11 cellular contexts compared by ENCODE assay signal in the genomic region with DNA sequence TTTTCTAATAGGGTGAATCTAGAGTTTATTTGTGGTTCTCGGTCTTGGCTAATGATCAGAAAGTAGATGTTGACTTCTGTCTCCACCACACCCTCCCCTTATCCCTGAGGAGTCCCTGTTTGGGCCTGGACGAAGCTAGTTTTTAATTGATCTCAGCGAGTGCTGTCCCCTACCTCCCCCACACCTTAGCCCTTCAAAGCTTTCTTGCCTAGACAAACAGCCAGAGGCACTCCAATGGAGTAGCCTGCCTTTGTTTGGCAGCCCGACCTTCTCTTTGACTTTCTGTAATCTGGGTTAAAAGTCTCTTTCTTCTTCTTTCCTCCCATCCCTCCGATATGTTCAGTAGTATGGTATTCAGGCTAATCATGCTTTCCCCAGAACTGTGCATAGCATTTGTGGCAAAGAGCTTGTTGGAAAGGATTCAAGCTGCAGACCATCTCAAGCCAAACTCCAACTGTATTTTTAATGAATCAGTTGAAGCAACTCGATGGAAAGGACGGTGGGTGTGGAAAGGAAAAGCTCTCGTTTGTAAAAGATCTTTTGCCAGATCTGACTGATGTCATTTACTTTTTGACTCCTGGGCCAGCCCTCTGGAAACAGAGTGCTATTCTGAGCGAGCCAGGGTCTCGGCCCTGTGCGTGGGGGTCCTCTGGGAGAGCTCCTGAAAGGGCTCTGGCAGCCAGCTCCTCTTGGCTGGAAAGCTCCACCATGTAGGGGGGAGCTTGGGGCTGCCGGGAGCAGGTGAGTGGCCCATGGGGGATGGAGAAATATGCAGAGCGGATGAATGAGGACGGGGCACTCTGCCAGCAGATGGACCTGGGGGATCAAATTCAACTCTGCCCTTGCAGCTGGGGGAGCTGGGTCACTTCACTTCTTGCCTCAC. TPM values are rescaled to one million over a fixed set of nuclear protein-coding genes. Genes with fewer than 3 reads are reported as not detected.
DNase-seq lines count a peak whose midpoint lies in the region; ATAC-seq, FAIRE-seq and TF ChIP-seq lines count a peak whose summit lies in the region.
"Had no signal": no experiment of that assay in that cellular context is flagged by ENCODE, and none has a peak within 500 bp of the region (broad histone marks: within the 10 kb centered on the region; RNA-seq: fewer than 3 reads in every experiment).

No MANE protein-coding gene starts in this region.

- H3K36me3 Mint-ChIP-seq in endodermal cell (ENCODE audit: low read depth) (no peaks in the 10 kb centered on the region), neural progenitor cell (no peaks in the 10 kb centered on the region)

- no peak overlapping the region for H3K27ac ChIP-seq in endodermal cell (ENCODE audit: low read depth, low read length)
- no peak overlapping the region for H3K27ac ChIP-seq in neural progenitor cell
- H3K27ac ChIP-seq: hepatocyte had no signal

- no peaks in the 10 kb centered on the region for H3K79me2 ChIP-seq in neural progenitor cell (ENCODE audit: low read depth)
- H3K79me2 ChIP-seq: hepatocyte had no signal

- H3K27me3 Mint-ChIP-seq in endodermal cell (ENCODE audit: insufficient read depth) (peaks cover 6% of the 10 kb centered on the region), neural progenitor cell (ENCODE audit: insufficient read depth, low read depth) (peaks cover 19% of the 10 kb centered on the region)

- H3K27ac Mint-ChIP-seq in endodermal cell (peak overlapping the region; percentile 1), neural progenitor cell (peak overlapping the region; percentile 26)
- H3K27ac Mint-ChIP-seq: activated T-cell treated with anti-CD3 and anti-CD28 coated beads, Interleukin-2, amount 50 U/mL, for 24 hours had no signal

- H3K4me3 Mint-ChIP-seq in endodermal cell (no peak overlapping the region), neural progenitor cell (no peak overlapping the region)
- H3K4me3 Mint-ChIP-seq: activated T-cell treated with anti-CD3 and anti-CD28 coated beads, Interleukin-2, amount 50 U/mL, for 24 hours had no signal

- H3K9me3 ChIP-seq in endodermal cell (ENCODE audit: control insufficient read depth, low read length) (no peaks in the 10 kb centered on the region), neural progenitor cell (ENCODE audit: low read depth) (no peaks in the 10 kb centered on the region)

- peaks cover 10% of the 10 kb centered on the region for H3K4me1 Mint-ChIP-seq in endodermal cell
- H3K4me1 Mint-ChIP-seq in neural progenitor cell = peaks cover 12% of the 10 kb centered on the region

- no peaks in the 10 kb centered on the region for H3F3A ChIP-seq in neural progenitor cell (ENCODE audit: low read depth)

- 86 to 89% methylated on average over 3 to 14 of the region's 14 CpGs for WGBS in endodermal cell (ENCODE audit: insufficient coverage in 1 of 2, insufficient read length in 1 of 2), 2 experiments

- H3K4me3 ChIP-seq in endodermal cell (ENCODE audit: low read length) (no peak overlapping the region), neural progenitor cell (no peak overlapping the region)
- H3K4me3 ChIP-seq: hepatocyte had no signal

- H3K27me3 ChIP-seq in endodermal cell (ENCODE audit: control insufficient read depth, insufficient read depth, low read length, poor library complexity, severe bottlenecking) (no peaks in the 10 kb centered on the region), neural progenitor cell (no peaks in the 10 kb centered on the region)
- H3K27me3 ChIP-seq: hepatocyte had no signal

- no peak overlapping the region for H3K4me2 ChIP-seq in neural progenitor cell
- H3K4me2 ChIP-seq: hepatocyte had no signal

- H3K9ac ChIP-seq in endodermal cell (ENCODE audit: extremely low read depth, low read length, poor library complexity, severe bottlenecking) (no peak overlapping the region), neural progenitor cell (no peak overlapping the region)

- H3K36me3 ChIP-seq in endodermal cell (ENCODE audit: control insufficient read depth, insufficient read depth, low read length) (no peaks in the 10 kb centered on the region), neural progenitor cell (no peaks in the 10 kb centered on the region)

- no peaks in the 10 kb centered on the region for H3K4me1 ChIP-seq in endodermal cell (ENCODE audit: control insufficient read depth, insufficient read depth, low read length)
- peaks cover 4% of the 10 kb centered on the region for H3K4me1 ChIP-seq in neural progenitor cell

- H3K9me3 Mint-ChIP-seq in endodermal cell = no peaks in the 10 kb centered on the region
- H3K9me3 Mint-ChIP-seq in neural progenitor cell = peaks cover 3% of the 10 kb centered on the region
- H3K9me3 Mint-ChIP-seq: activated T-cell treated with anti-CD3 and anti-CD28 coated beads, Interleukin-2, amount 50 U/mL, for 24 hours had no signal

- no peak for ATAC-seq in GM21619 (IDR thresholded peaks at IDR 0.05; ENCODE audit: unreplicated experiment)

- TF ChIP-seq POLR2A in GM12891 (IDR thresholded peaks at IDR 0.05; ENCODE audit: low read depth, low read length) = no peak

- H2AFZ ChIP-seq in neural progenitor cell (replicated peaks) = no peak overlapping the region
- H2AFZ ChIP-seq: hepatocyte had no signal

- no peak for TF ChIP-seq CTCF in endodermal cell (conservative IDR thresholded peaks at IDR 0.05)
- no peak for TF ChIP-seq CTCF in neural progenitor cell (IDR thresholded peaks at IDR 0.05)

- H4K20me1 ChIP-seq in neural progenitor cell (ENCODE audit: low read depth) = no peaks in the 10 kb centered on the region

- peak; percentile 60 for DNase-seq in DMS79 (lab: John Stamatoyannopoulos, UW)
- peak; percentile 21 to 79 for DNase-seq in NCI-H446 (lab: John Stamatoyannopoulos, UW)
- DNase-seq in endodermal cell = no peak
- DNase-seq in neural progenitor cell (ENCODE audit: low spot score) = no peak
- no peak for DNase-seq in putamen (ENCODE audit: low spot score)
- no peak for DNase-seq in NCI-H345 treated with DMSO at 0.1 percent for 48 hours (lab: John Stamatoyannopoulos, UW; ENCODE audit: unreplicated experiment)
- no peak for DNase-seq in GM12891 (ENCODE audit: insufficient read length, low spot score)
- DNase-seq: activated T-cell treated with anti-CD3 and anti-CD28 coated beads, Interleukin-2, amount 50 U/mL, for 24 hours had no signal

- no peak for FAIRE-seq in GM12891 (lab: Jason Lieb, UNC)

TF ChIP-seq in GM12891, 5 proteins besides CTCF, POLR2A, EP300 and RAD21:
- TF ChIP-seq SPI1 (IDR thresholded peaks at IDR 0.05; ENCODE audit: low read depth, low read length) = no peak
- TF ChIP-seq PAX5 (IDR thresholded peaks at IDR 0.05; ENCODE audit: insufficient read depth, low read length, severe bottlenecking) = no peak
- TF ChIP-seq POU2F2 (IDR thresholded peaks at IDR 0.05; ENCODE audit: low read depth, low read length) = no peak
- no peak for TF ChIP-seq POLR2AphosphoS5 (IDR thresholded peaks at IDR 0.05; ENCODE audit: low read depth, low read length)
- no peak for TF ChIP-seq TAF1 (IDR thresholded peaks at IDR 0.05; ENCODE audit: low read depth, low read length)
TF ChIP-seq in GM12891: peak in this region for 0.

RNA-seq across cellular contexts. Expression of gene FAM180A, which starts 4.5 kb away (rescaled TPM):
- total RNA-seq in endodermal cell = not detected
- not detected for polyA plus RNA-seq in endodermal cell (2013, experiment 1 of 2)
- not detected for polyA plus RNA-seq in endodermal cell (2013, experiment 2 of 2)
- not detected in 2 replicates for total RNA-seq in neural progenitor cell (ENCODE audit: low replicate concordance)
- polyA plus RNA-seq in GM12891 (2012; ENCODE audit: low read depth, missing spikeins) = not detected
- total RNA-seq: hepatocyte, renal cortical epithelial cell had no signal
- polyA plus RNA-seq: hepatocyte had no signal

RNA-seq across cellular contexts. Expression of gene SLC13A4, which starts 16.2 kb away (rescaled TPM):
- total RNA-seq in endodermal cell = 1 to 10 TPM; 1.8 to 3.2 TPM
- polyA plus RNA-seq in endodermal cell (2013, experiment 1 of 2) = 2.7 TPM
- polyA plus RNA-seq in endodermal cell (2013, experiment 2 of 2) = 1.4 TPM
- total RNA-seq in neural progenitor cell (ENCODE audit: low replicate concordance) = 0.28 and 1.9 TPM in 2 replicates
- polyA plus RNA-seq in GM12891 (2012; ENCODE audit: low read depth, missing spikeins) = 0.01 TPM
- total RNA-seq: renal cortical epithelial cell had no signal

Comparison
In these comparisons a context has a peak if more than half of its experiments do, and no peak if none do; other contexts are left out.
1. DNase-seq: peak in DMS79 (single experiment) and NCI-H446 (2 of 2); none in endodermal cell (single experiment), neural progenitor cell (single experiment), putamen (single experiment), NCI-H345 treated with DMSO at 0.1 percent for 48 hours (single experiment) and GM12891 (single experiment).